ENCODE assay signal across 26 cellular contexts in genomic region chr20:17457064-17457463, GRCh38.
"Had no signal": no experiment of that assay in that cellular context is flagged by ENCODE, and none has a peak within 500 bp of the region (broad histone marks: within the 10 kb centered on the region; RNA-seq: fewer than 3 reads in every experiment).

No MANE protein-coding gene starts in this region.

- H3K36me3 ChIP-seq: ascending aorta, breast epithelium, cardiac muscle cell had no signal

- H3K9me3 ChIP-seq: ascending aorta, breast epithelium had no signal

- H3K27ac ChIP-seq: ascending aorta, breast epithelium, cardiac muscle cell, coronary artery had no signal

- FAIRE-seq: frontal cortex had no signal

- H3K4me1 ChIP-seq: ascending aorta, breast epithelium had no signal

- H3K4me3 ChIP-seq: ascending aorta, breast epithelium, cardiac muscle cell, coronary artery, dorsolateral prefrontal cortex had no signal

- DNase-seq: activated CD4-positive, alpha-beta memory T cell treated with anti-CD3 and anti-CD28 coated beads for 36 hours; activated CD4-positive, alpha-beta T cell treated with anti-CD3 and anti-CD28 coated beads for 36 hours; activated CD4-positive, alpha-beta T cell treated with anti-CD3 and anti-CD28 coated beads, Interleukin-2, amount 10 ng/mL, durations not matched to agents 24 days and 14 days; activated CD4-positive, CD25-positive, alpha-beta regulatory T cell; activated CD4-positive, CD25-positive, alpha-beta regulatory T cell treated with anti-CD3 and anti-CD28 coated beads, Interleukin-2, amount 50 U/mL, for 72 hours; activated CD8-positive, alpha-beta memory T cell treated with anti-CD3 and anti-CD28 coated beads, Interleukin-2, amount 10 ng/mL, durations not matched to agents 7 days and 5 days; activated CD8-positive, alpha-beta memory T cell treated with anti-CD3 and anti-CD28 coated beads, Interleukin-2, amount 50 U/mL, for 4 hours; activated CD8-positive, alpha-beta T cell treated with anti-CD3 and anti-CD28 coated beads, Interleukin-2, amount 10 ng/mL, durations not matched to agents 7 days and 5 days; activated effector memory CD4-positive, alpha-beta T cell treated with anti-CD3 and anti-CD28 coated beads, Interleukin-2, amount 50 U/mL, for 16 hours; activated naive CD4-positive, alpha-beta T cell treated with anti-CD3 and anti-CD28 coated beads for 36 hours; activated naive CD8-positive, alpha-beta T cell treated with anti-CD3 and anti-CD28 coated beads for 36 hours; activated T-cell treated with anti-CD3 and anti-CD28 coated beads, Interleukin-2, amount 50 U/mL, for 1 hour; activated T-cell treated with anti-CD3 and anti-CD28 coated beads, Interleukin-2, amount 50 U/mL, for 48 hours; central memory CD4-positive, alpha-beta T cell; cerebellar nuclear complex; effector memory CD4-positive, alpha-beta T cell; endodermal cell; foreskin fibroblast; T-helper 2 cell had no signal

- H3K27me3 ChIP-seq: ascending aorta, cardiac muscle cell had no signal

- ATAC-seq: activated CD4-positive, alpha-beta T cell treated with anti-CD3 and anti-CD28 coated beads for 36 hours; activated CD8-positive, alpha-beta memory T cell treated with anti-CD3 and anti-CD28 coated beads, Interleukin-2, amount 10 ng/mL, durations not matched to agents 7 days and 5 days; activated CD8-positive, alpha-beta T cell treated with anti-CD3 and anti-CD28 coated beads, Interleukin-2, amount 10 ng/mL, durations not matched to agents 7 days and 5 days; esophagus mucosa had no signal
